In genomic region chr17:77865716-77866115, GRCh38 we compare ENCODE assay signal across 18 cellular contexts.
"Had no signal": no experiment of that assay in that cellular context is flagged by ENCODE, and none has a peak within 500 bp of the region (broad histone marks: within the 10 kb centered on the region; RNA-seq: fewer than 3 reads in every experiment).

No MANE protein-coding gene starts in this region.

- H3K27ac Mint-ChIP-seq: activated naive CD8-positive, alpha-beta T cell treated with anti-CD3 and anti-CD28 coated beads for 36 hours; memory B cell; progenitor cell of endocrine pancreas; T-helper 17 cell had no signal

- H3K36me3 Mint-ChIP-seq: activated naive CD8-positive, alpha-beta T cell treated with anti-CD3 and anti-CD28 coated beads for 36 hours had no signal

- DNase-seq: activated CD4-positive, alpha-beta T cell treated with anti-CD3 and anti-CD28 coated beads for 4 hours; activated CD4-positive, alpha-beta T cell treated with anti-CD3 and anti-CD28 coated beads, Interleukin-2, amount 50 U/mL, for 48 hours; activated CD4-positive, CD25-positive, alpha-beta regulatory T cell; activated CD8-positive, alpha-beta memory T cell treated with anti-CD3 and anti-CD28 coated beads, Interleukin-2, amount 50 U/mL, for 48 hours; activated naive CD4-positive, alpha-beta T cell treated with Interleukin-2 at 50 U/mL for 16 hours; activated naive CD8-positive, alpha-beta T cell treated with anti-CD3 and anti-CD28 coated beads for 36 hours; activated T-cell treated with anti-CD3 and anti-CD28 coated beads, Interleukin-2, amount 50 U/mL, for 48 hours; naive B cell; stimulated activated CD4-positive, alpha-beta T cell treated with anti-CD3 and anti-CD28 coated beads, Interleukin-1b, Interleukin-23, amount 100 ng/mL, for 48 hours; stomach; SW 1271; T-helper 17 cell; transverse colon had no signal

- H3K27ac ChIP-seq: epithelial cell of prostate, suprapubic skin had no signal

- H3K4me3 Mint-ChIP-seq: activated naive CD8-positive, alpha-beta T cell treated with anti-CD3 and anti-CD28 coated beads for 36 hours; memory B cell; T-helper 17 cell had no signal

- H3K27me3 Mint-ChIP-seq: T-helper 17 cell had no signal

- H3K4me3 ChIP-seq: stomach, suprapubic skin, transverse colon had no signal

- H3K4me1 ChIP-seq: breast epithelium had no signal

- H3K27me3 ChIP-seq: breast epithelium had no signal

- H3K9me3 Mint-ChIP-seq: activated naive CD8-positive, alpha-beta T cell treated with anti-CD3 and anti-CD28 coated beads for 36 hours had no signal

- H3K36me3 ChIP-seq: breast epithelium, stomach, suprapubic skin, transverse colon had no signal

- ATAC-seq: T-helper 17 cell had no signal

- H3K9me3 ChIP-seq: breast epithelium, stomach, suprapubic skin, transverse colon had no signal
